ENCODE assay signal across 20 cellular contexts in the genomic region with DNA sequence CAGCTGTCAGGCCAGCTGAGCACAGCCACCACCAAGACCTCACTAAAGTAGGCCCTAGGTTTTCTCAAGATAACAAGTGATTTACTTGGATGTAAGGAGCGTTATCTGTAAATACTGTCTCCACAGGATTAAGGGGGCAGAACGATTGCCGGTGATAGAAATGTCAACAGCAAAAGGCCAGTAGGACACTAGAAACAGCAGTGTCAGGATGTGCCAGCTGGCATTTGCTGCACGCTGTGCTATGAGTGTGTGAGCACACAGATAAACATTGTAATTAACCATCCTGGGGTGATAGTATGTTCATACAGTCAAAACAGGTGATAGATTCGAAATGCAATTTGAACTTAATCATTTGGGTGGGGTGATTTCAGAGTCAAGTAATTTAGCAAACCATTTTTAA. TPM values are rescaled to one million over a fixed set of nuclear protein-coding genes. Genes with fewer than 3 reads are reported as not detected.
A peak's percentile ranks its signal among the peaks of the same experiment; 100 is the strongest.
DNase-seq lines count a peak whose midpoint lies in the region; ATAC-seq lines count a peak whose summit lies in the region.
"Had no signal": no experiment of that assay in that cellular context is flagged by ENCODE, and none has a peak within 500 bp of the region (broad histone marks: within the 10 kb centered on the region; RNA-seq: fewer than 3 reads in every experiment).

No MANE protein-coding gene starts in this region.

- peak; percentile 62 for ATAC-seq in left lobe of liver
- ATAC-seq in HG03565 (IDR thresholded peaks at IDR 0.05; ENCODE audit: unreplicated experiment), result no peak
- ATAC-seq: T-cell had no signal

- DNase-seq in DMS53 (lab: John Stamatoyannopoulos, UW), result peak; percentile 29
- DNase-seq in DMS53 treated with DMSO at 0.1 percent for 48 hours (lab: John Stamatoyannopoulos, UW; ENCODE audit: unreplicated experiment), result no peak
- peak; percentile 61 for DNase-seq in NCI-H1092 treated with DMSO at 0.1 percent for 48 hours (lab: John Stamatoyannopoulos, UW)
- DNase-seq in NCI-H69 (lab: John Stamatoyannopoulos, UW), result peak; percentile 99
- DNase-seq in left lobe of liver (ENCODE audit: low spot score), result no peak
- no peak for DNase-seq in SW480 (ENCODE audit: low spot score)
- no peak for DNase-seq in occipital lobe (lab: John Stamatoyannopoulos, UW)
- DNase-seq: ACHN; CD4-positive, alpha-beta memory T cell; DMS79; Karpas-422; MV-4-11; NCI-H1436; NCI-H2029; NCI-H524 treated with DMSO at 0.1 percent for 48 hours; SIG-M5; SK-N-SH; T-cell had no signal

RNA-seq across cellular contexts. Expression of a gene that starts 36.2 kb away (rescaled TPM):
- total RNA-seq in left lobe of liver, result not detected
- not detected for total RNA-seq in occipital lobe
- total RNA-seq: CD4-positive, alpha-beta memory T cell; M059J; T-cell had no signal

Comparison
In these comparisons a context has a peak if more than half of its experiments do, and no peak if none do; other contexts are left out.
1. DNase-seq: peak in DMS53 (single experiment), NCI-H1092 treated with DMSO at 0.1 percent for 48 hours (single experiment) and NCI-H69 (single experiment); none in DMS53 treated with DMSO at 0.1 percent for 48 hours (single experiment), left lobe of liver (single experiment), SW480 (single experiment) and occipital lobe (single experiment).